Comparison of ENCODE assay signal across 11 cellular contexts in genomic region chr19:18477974-18478373, GRCh38. TPM values are rescaled to one million over a fixed set of nuclear protein-coding genes. Genes with fewer than 3 reads are reported as not detected.
DNase-seq lines count a peak whose midpoint lies in the region; ATAC-seq and TF ChIP-seq lines count a peak whose summit lies in the region.
"Had no signal": no experiment of that assay in that cellular context is flagged by ENCODE, and none has a peak within 500 bp of the region (broad histone marks: within the 10 kb centered on the region; RNA-seq: fewer than 3 reads in every experiment).

No MANE protein-coding gene starts in this region.

- H3K9me3 ChIP-seq in PC-9 (ENCODE audit: insufficient read depth, low read depth): no peaks in the 10 kb centered on the region
- H3K9me3 ChIP-seq in esophagus (ENCODE audit: control insufficient read depth in 2 of 2, insufficient read depth in 1 of 2, low read depth in 1 of 2, low read length in 1 of 2): no peaks in the 10 kb centered on the region
- no peaks in the 10 kb centered on the region for H3K9me3 ChIP-seq in skeletal muscle tissue (ENCODE audit: control insufficient read depth in 3 of 3, low read length in 3 of 3)
- H3K9me3 ChIP-seq: prostate gland had no signal

- peak overlapping the region in 1 of 3 donors; percentile 60 for H3K9ac ChIP-seq in skeletal muscle tissue (ENCODE audit: low read depth in 1 of 3, low read length in 3 of 3)

- POLR2A ChIA-PET in PC-9 (lab: Charles Lee; ENCODE audit: unreplicated experiment): no interaction called here

- H3K27me3 ChIP-seq in PC-9 (ENCODE audit: insufficient read depth, low read depth): no peaks in the 10 kb centered on the region
- no peaks in the 10 kb centered on the region for H3K27me3 ChIP-seq in esophagus (ENCODE audit: control insufficient read depth in 1 of 2, insufficient read depth in 2 of 2, low read length in 2 of 2)
- H3K27me3 ChIP-seq in skeletal muscle tissue (ENCODE audit: control insufficient read depth in 3 of 3, insufficient read depth in 3 of 3, low read length in 3 of 3): no peaks in the 10 kb centered on the region

- H3K36me3 ChIP-seq in PC-9 (ENCODE audit: low read depth): no peaks in the 10 kb centered on the region
- H3K36me3 ChIP-seq in esophagus (ENCODE audit: control insufficient read depth in 2 of 2, insufficient read depth in 2 of 2, low read length in 1 of 2): no peaks in the 10 kb centered on the region
- H3K36me3 ChIP-seq in skeletal muscle tissue (ENCODE audit: control insufficient read depth in 3 of 3, insufficient read depth in 3 of 3, low read length in 3 of 3): peaks cover 0 to 3% (median 2%) of the 10 kb centered on the region in 3 donors
- H3K36me3 ChIP-seq: prostate gland had no signal

- H3K4me3 ChIP-seq in PC-9: no peak overlapping the region
- H3K4me3 ChIP-seq in esophagus (ENCODE audit: low read depth in 1 of 2, low read length in 2 of 2): no peak overlapping the region
- H3K4me3 ChIP-seq in skeletal muscle tissue (ENCODE audit: low read length in 3 of 3): no peak overlapping the region
- H3K4me3 ChIP-seq: prostate gland had no signal

- peaks cover 28% of the 10 kb centered on the region; the same call in 1 of the 2 replicates for H3F3A ChIP-seq in PC-9 (ENCODE audit: insufficient read depth, low read depth)

- CTCF ChIA-PET in PC-9 (lab: Charles Lee): no interaction called here

- ATAC-seq in GM21825 (IDR thresholded peaks at IDR 0.05; ENCODE audit: unreplicated experiment) (peak; percentile 12), HG03457 (IDR thresholded peaks at IDR 0.05; ENCODE audit: unreplicated experiment) (no peak), GM21381 (IDR thresholded peaks at IDR 0.05; ENCODE audit: unreplicated experiment) (no peak)

- peaks cover 87% of the 10 kb centered on the region for H3K79me2 ChIP-seq in PC-9 (ENCODE audit: low read depth)

- intact Hi-C loops in PC-9 (cut with micrococcal nuclease; ENCODE audit: unreplicated experiment): loop anchor here (10.0 kb wide), 1 partner anchor 437 kb away; the partner anchor contains the start of genes COPE and DDX49

- TF ChIP-seq CTCF in PC-9 (conservative IDR thresholded peaks at IDR 0.05): no peak

- peaks cover 22% of the 10 kb centered on the region for H3K4me1 ChIP-seq in PC-9 (replicated peaks; ENCODE audit: insufficient read depth)
- peaks cover 14 to 29% of the 10 kb centered on the region in 2 donors for H3K4me1 ChIP-seq in esophagus (ENCODE audit: control insufficient read depth in 2 of 2, insufficient read depth in 2 of 2, low read length in 1 of 2)
- peaks cover 71 to 92% (median 82%) of the 10 kb centered on the region in 3 donors for H3K4me1 ChIP-seq in skeletal muscle tissue (ENCODE audit: control insufficient read depth in 3 of 3, insufficient read depth in 3 of 3, low read length in 3 of 3)
- H3K4me1 ChIP-seq: prostate gland had no signal

- BruUV-seq in PC-9 (replicated peaks; lab: Mats Ljungman, UMichigan): no TSS peak

- 81 to 85% methylated on average over 8 of the region's 8 CpGs for WGBS in esophagus, 2 donors

- H2AFZ ChIP-seq in PC-9: no peak overlapping the region

- no peaks in the 10 kb centered on the region for H3K9me2 ChIP-seq in PC-9 (ENCODE audit: insufficient read depth)

- DNase-seq in PC-9: no peak
- DNase-seq in epidermal melanocyte (ENCODE audit: insufficient read length, low spot score): no peak
- DNase-seq in middle frontal gyrus (ENCODE audit: extremely low spot score, low spot score): no peak
- DNase-seq: activated CD4-positive, alpha-beta T cell treated with anti-CD3 and anti-CD28 coated beads for 4 hours; PC-3 had no signal

- H4K20me1 ChIP-seq in PC-9 (ENCODE audit: insufficient read depth): peaks cover 46% of the 10 kb centered on the region

- H3K27ac ChIP-seq in PC-9: 0 out of 2 replicates have a peak overlapping the region, but pooled peaks have one; percentile 36
- peak overlapping the region; percentile 57 to 87 for H3K27ac ChIP-seq in esophagus (ENCODE audit: low read depth in 2 of 2, low read length in 1 of 2)
- H3K27ac ChIP-seq in skeletal muscle tissue (ENCODE audit: low read depth, low read length): peak overlapping the region; percentile 65

- no peak overlapping the region for H3K4me2 ChIP-seq in PC-9

RNA-seq across cellular contexts. Expression of gene ISYNA1, which starts 40.0 kb away (rescaled TPM):
- 129 and 142 TPM in 2 replicates for total RNA-seq in PC-9 (2021)
- polyA plus RNA-seq in esophagus: 10 to 100 TPM; 17.5 to 42.7 TPM
- total RNA-seq in skeletal muscle tissue: 86.6 TPM

RNA-seq across cellular contexts. Expression of gene ELL, which starts 43.9 kb away (rescaled TPM):
- total RNA-seq in PC-9 (2021) (12.9 and 14.6 TPM in 2 replicates), skeletal muscle tissue (24.5 TPM)
- 1 to 10 TPM; 7.1 to 9.1 TPM for polyA plus RNA-seq in esophagus

RNA-seq across cellular contexts. Expression of gene SSBP4, which starts 58.8 kb away (rescaled TPM):
- total RNA-seq in PC-9 (2021) (56.6 and 65.2 TPM in 2 replicates), skeletal muscle tissue (79.3 TPM)
- 10 to 100 TPM; 25.4 to 25.9 TPM for polyA plus RNA-seq in esophagus
